24 cellular contexts compared by ENCODE assay signal in genomic region chr20:57701090-57701489, GRCh38. TPM values are rescaled to one million over a fixed set of nuclear protein-coding genes. Genes with fewer than 3 reads are reported as not detected.
DNase-seq lines count a peak whose midpoint lies in the region; ATAC-seq, FAIRE-seq and TF ChIP-seq lines count a peak whose summit lies in the region.
"Had no signal": no experiment of that assay in that cellular context is flagged by ENCODE, and none has a peak within 500 bp of the region (broad histone marks: within the 10 kb centered on the region; RNA-seq: fewer than 3 reads in every experiment).

No MANE protein-coding gene starts in this region.

- no TSS peak for BruUV-seq in PC-9 (replicated peaks; lab: Mats Ljungman, UMichigan)

- peaks cover 43% of the 10 kb centered on the region for H4K20me1 ChIP-seq in PC-9 (ENCODE audit: insufficient read depth)
- peaks cover 92% of the 10 kb centered on the region for H4K20me1 ChIP-seq in astrocyte (ENCODE audit: insufficient read depth, low read length)

- H3K9me2 ChIP-seq in PC-9 (ENCODE audit: insufficient read depth): no peaks in the 10 kb centered on the region

- H3K4me3 ChIP-seq in PC-9: peak overlapping the region; percentile 29
- no peak overlapping the region for H3K4me3 ChIP-seq in astrocyte (ENCODE audit: insufficient read depth, low read depth, low read length)
- no peak overlapping the region for H3K4me3 ChIP-seq in vagina
- no peak overlapping the region for H3K4me3 ChIP-seq in psoas muscle
- H3K4me3 ChIP-seq: SK-N-MC had no signal

- H3F3A ChIP-seq in PC-9 (ENCODE audit: insufficient read depth, low read depth): peaks cover 95% of the 10 kb centered on the region

- CTCF ChIA-PET in PC-9 (lab: Charles Lee): no interaction called here

- H3K36me3 Mint-ChIP-seq in astrocyte (ENCODE audit: low read depth, unreplicated experiment): peaks cover 11% of the 10 kb centered on the region
- H3K36me3 Mint-ChIP-seq: CD4-positive, CD25-positive, alpha-beta regulatory T cell had no signal

- TF ChIP-seq POLR2A in vagina (IDR thresholded peaks at IDR 0.05): no peak

- H3K9me3 ChIP-seq in PC-9 (ENCODE audit: insufficient read depth, low read depth) (no peaks in the 10 kb centered on the region), astrocyte (ENCODE audit: insufficient read depth, low read depth, low read length) (no peaks in the 10 kb centered on the region), vagina (no peaks in the 10 kb centered on the region), psoas muscle (no peaks in the 10 kb centered on the region)

- peaks cover 56% of the 10 kb centered on the region for H3K36me3 ChIP-seq in PC-9 (ENCODE audit: low read depth)
- peaks cover 3% of the 10 kb centered on the region for H3K36me3 ChIP-seq in astrocyte (ENCODE audit: insufficient read depth, low read length)
- H3K36me3 ChIP-seq in vagina: no peaks in the 10 kb centered on the region
- H3K36me3 ChIP-seq in psoas muscle (ENCODE audit: insufficient read depth in 1 of 2, low read depth in 1 of 2): no peaks in the 10 kb centered on the region

- H3K27ac ChIP-seq in PC-9: peak overlapping the region; percentile 92
- H3K27ac ChIP-seq in astrocyte (ENCODE audit: low read depth, low read length): no peak overlapping the region
- H3K27ac ChIP-seq in vagina: peak overlapping the region; percentile 11
- no peak overlapping the region for H3K27ac ChIP-seq in psoas muscle
- H3K27ac ChIP-seq: SK-N-MC had no signal

- peak overlapping the region; percentile 85 for H3K4me2 ChIP-seq in PC-9
- H3K4me2 ChIP-seq in astrocyte (ENCODE audit: low read length): peak overlapping the region; percentile 15

- H2AFZ ChIP-seq in PC-9 (no peak overlapping the region), astrocyte (ENCODE audit: low read depth, low read length) (no peak overlapping the region)

- TF ChIP-seq CTCF in PC-9 (conservative IDR thresholded peaks at IDR 0.05): no peak
- TF ChIP-seq CTCF in astrocyte (IDR thresholded peaks at IDR 0.05; ENCODE audit: insufficient read depth, low read depth, low read length): no peak
- TF ChIP-seq CTCF in vagina (IDR thresholded peaks at IDR 0.05): no peak
- TF ChIP-seq CTCF in psoas muscle (IDR thresholded peaks at IDR 0.05): no peak

- H3K27me3 ChIP-seq in PC-9 (ENCODE audit: insufficient read depth, low read depth) (no peaks in the 10 kb centered on the region), astrocyte (ENCODE audit: insufficient read depth, low read length) (no peaks in the 10 kb centered on the region), vagina (no peaks in the 10 kb centered on the region), psoas muscle (ENCODE audit: insufficient read depth in 3 of 3, low read length in 2 of 3) (no peaks in the 10 kb centered on the region)

- no peak for FAIRE-seq in astrocyte (lab: Jason Lieb, UNC)
- FAIRE-seq: GM18507, H1 had no signal

- H3K9ac ChIP-seq in astrocyte (ENCODE audit: low read length): no peak overlapping the region

- peak; percentile 15 for DNase-seq in NCI-H2171 treated with DMSO at 0.1 percent for 48 hours (lab: John Stamatoyannopoulos, UW)
- no peak for DNase-seq in NCI-H2171 (lab: John Stamatoyannopoulos, UW)
- DNase-seq in PC-9: peak in 1 of 2 experiments; percentile 70
- no peak for DNase-seq in astrocyte (ENCODE audit: low read depth)
- DNase-seq in vagina (ENCODE audit: extremely low spot score in 2 of 2): no peak
- no peak for DNase-seq in posterior cingulate gyrus
- DNase-seq in psoas muscle: no peak
- DNase-seq: 8988T; AML-193; CD4-positive, CD25-positive, alpha-beta regulatory T cell; COR-L47; DMS 273 treated with DMSO at 0.1 percent for 48 hours; DND-41; MV-4-11; NCI-H1105 treated with DMSO at 0.1 percent for 48 hours; NCI-H2029 treated with DMSO at 0.1 percent for 48 hours; NCI-H524 treated with DMSO at 0.1 percent for 48 hours; NCI-H82; SHP77 had no signal

- no peaks in the 10 kb centered on the region for H3K9me3 Mint-ChIP-seq in astrocyte (ENCODE audit: unreplicated experiment)
- H3K9me3 Mint-ChIP-seq: CD4-positive, CD25-positive, alpha-beta regulatory T cell had no signal

- no peak overlapping the region for H3K27ac Mint-ChIP-seq in astrocyte (ENCODE audit: unreplicated experiment)
- H3K27ac Mint-ChIP-seq: CD4-positive, CD25-positive, alpha-beta regulatory T cell had no signal

- peak overlapping the region; percentile 22 for H3K4me3 Mint-ChIP-seq in astrocyte (ENCODE audit: unreplicated experiment)
- H3K4me3 Mint-ChIP-seq: CD4-positive, CD25-positive, alpha-beta regulatory T cell had no signal

- peaks cover 71% of the 10 kb centered on the region for H3K4me1 Mint-ChIP-seq in astrocyte (ENCODE audit: low read depth, unreplicated experiment)

- 87 to 89% (median 89%) methylated on average over 6 of the region's 6 CpGs for WGBS in psoas muscle, 3 donors

- H3K4me1 ChIP-seq in PC-9 (replicated peaks; ENCODE audit: insufficient read depth) (peaks cover 96% of the 10 kb centered on the region), astrocyte (ENCODE audit: insufficient read depth, low read length) (peaks cover 82% of the 10 kb centered on the region), vagina (peaks cover 89% of the 10 kb centered on the region), psoas muscle (peaks cover 39% of the 10 kb centered on the region)

- intact Hi-C loops in PC-9 (cut with micrococcal nuclease; ENCODE audit: unreplicated experiment) (loop anchor here (1.0 kb wide), 1 partner anchor 79 kb away; no protein-coding TSS in a partner anchor), vagina (cut with DNase I) (no loop called here), posterior cingulate gyrus (cut with DNase I) (no loop called here), psoas muscle (cut with DNase I) (loop anchor here in 1 of 2 donors (10.0 kb wide), 1 partner anchor 326 kb away; no protein-coding TSS in a partner anchor)

- no peaks in the 10 kb centered on the region for H3K27me3 Mint-ChIP-seq in astrocyte (ENCODE audit: low read depth, unreplicated experiment)

- POLR2A ChIA-PET in PC-9 (lab: Charles Lee; ENCODE audit: unreplicated experiment): interaction anchor here (0.5 kb wide), 1 partner anchor 12 kb away, joined by 5 read pairs; no protein-coding TSS in a partner anchor

- ATAC-seq in psoas muscle: no peak
- no peak for ATAC-seq in HG03442 (IDR thresholded peaks at IDR 0.05; ENCODE audit: unreplicated experiment)
- ATAC-seq: HCT116 had no signal

- H3K79me2 ChIP-seq in PC-9 (ENCODE audit: low read depth) (peaks cover 91% of the 10 kb centered on the region), astrocyte (ENCODE audit: insufficient read depth, low read length) (peaks cover 94% of the 10 kb centered on the region)

RNA-seq across cellular contexts. Expression of gene PMEPA1, which starts 8.7 kb away (rescaled TPM):
- 163 and 177 TPM in 2 replicates for total RNA-seq in PC-9 (2021)
- 49.4 and 65.1 TPM in 2 replicates for total RNA-seq in astrocyte
- total RNA-seq in vagina: 11.3 TPM
- total RNA-seq in psoas muscle: 10 to 100 TPM in 3 of 4 donors, 1 to 10 TPM in 1; 8.9 to 19.5 (median 15.6) TPM
- 10 to 100 TPM; 17.1 to 34.0 (median 30.7) TPM for polyA plus RNA-seq in psoas muscle

Comparison
In these comparisons a context has a peak if more than half of its experiments do, and no peak if none do; other contexts are left out.
1. H3K27ac ChIP-seq: peak in PC-9 (single experiment) and vagina (single experiment); none in astrocyte (single experiment) and psoas muscle (single experiment).